In the genomic region with DNA sequence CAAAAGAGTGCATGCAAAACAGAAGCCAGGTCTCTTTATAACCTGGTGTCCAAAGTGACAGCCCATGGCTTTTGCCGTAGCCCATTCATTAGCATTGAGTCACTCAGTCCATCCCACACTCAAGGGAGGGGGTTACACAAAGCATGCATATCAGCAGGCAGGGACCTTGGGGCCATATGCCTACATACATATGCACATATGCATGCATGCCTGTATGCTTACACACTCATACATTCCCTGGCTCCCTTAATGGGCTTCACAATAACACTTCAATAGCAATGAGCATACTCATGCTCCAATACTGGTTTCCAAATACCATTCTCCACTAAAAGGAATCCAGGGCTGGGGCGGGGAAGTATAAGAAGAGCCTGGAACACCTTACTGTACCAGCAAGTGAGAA, we compare ENCODE assay signal across 17 cellular contexts. TPM values are rescaled to one million over a fixed set of nuclear protein-coding genes. Genes with fewer than 3 reads are reported as not detected.
DNase-seq lines count a peak whose midpoint lies in the region; ATAC-seq and TF ChIP-seq lines count a peak whose summit lies in the region.
"Had no signal": no experiment of that assay in that cellular context is flagged by ENCODE, and none has a peak within 500 bp of the region (broad histone marks: within the 10 kb centered on the region; RNA-seq: fewer than 3 reads in every experiment).

No MANE protein-coding gene starts in this region.

- DNase-seq in GM23338 (ENCODE audit: low spot score) (peak; percentile 71), PC-3 (peak; percentile 32), glutamatergic neuron (no peak), osteocyte (ENCODE audit: extremely low spot score, unreplicated experiment) (peak; percentile 44), HEK293T (ENCODE audit: extremely low spot score) (no peak), NCI-H524 treated with DMSO at 0.1 percent for 48 hours (lab: John Stamatoyannopoulos, UW) (no peak)
- no peak for DNase-seq in stimulated activated CD4-positive, alpha-beta T cell treated with anti-CD3 and anti-CD28 coated beads, Interleukin-2, amount 100 ng/mL, for 48 hours
- DNase-seq: activated effector memory CD4-positive, alpha-beta T cell treated with Interleukin-2 at 50 U/mL for 16 hours; C1 segment of cervical spinal cord; DMS79; mucosa of descending colon; NCI-H2081; pancreas had no signal

- intact Hi-C loops in PC-3 (cut with micrococcal nuclease): no loop called here

- H3K9me2 ChIP-seq in GM23338 (ENCODE audit: insufficient read depth) (0 out of 2 replicates have a peak, but pooled peaks cover 2% of the 10 kb centered on the region), PC-3 (replicated peaks; ENCODE audit: low read length) (no peaks in the 10 kb centered on the region)

- H3K27me3 Mint-ChIP-seq in GM23338 (ENCODE audit: insufficient read depth, low read depth, poor library complexity) (peaks cover 9% of the 10 kb centered on the region), glutamatergic neuron (ENCODE audit: unreplicated experiment) (peaks cover 2% of the 10 kb centered on the region), osteocyte (ENCODE audit: unreplicated experiment) (peaks cover 11% of the 10 kb centered on the region)

- TF ChIP-seq CTCF in GM23338 (conservative IDR thresholded peaks at IDR 0.05; ENCODE audit: low read depth in 2 of 2) (no peak), PC-3 (conservative IDR thresholded peaks at IDR 0.05; ENCODE audit: low read depth, low read length) (no peak), glutamatergic neuron (IDR thresholded peaks at IDR 0.05; ENCODE audit: partially characterized antibody, unreplicated experiment) (no peak), osteocyte (IDR thresholded peaks at IDR 0.05) (no peak)

- CTCF ChIA-PET in PC-3 (lab: Charles Lee) (no interaction called here), HEK293T (lab: Yijun Ruan, JAX) (no interaction called here)

- H3K9ac ChIP-seq in PC-3 (ENCODE audit: low read length): no peak overlapping the region

- no TSS peak for BruUV-seq in PC-3 (replicated peaks; lab: Mats Ljungman, UMichigan)

- H3K4me1 ChIP-seq in GM23338 (ENCODE audit: insufficient read depth) (peaks cover 52% of the 10 kb centered on the region), PC-3 (ENCODE audit: insufficient read depth, low read length) (peaks cover 29% of the 10 kb centered on the region)

- H3K9me3 Mint-ChIP-seq in GM23338 (no peaks in the 10 kb centered on the region), glutamatergic neuron (ENCODE audit: unreplicated experiment) (peaks cover 4% of the 10 kb centered on the region), osteocyte (ENCODE audit: unreplicated experiment) (no peaks in the 10 kb centered on the region)
- H3K9me3 Mint-ChIP-seq: stimulated activated naive CD8-positive, alpha-beta T cell treated with anti-CD3 and anti-CD28 coated beads, Interleukin-15, Interleukin-2, amounts not matched to agents 100 ng/mL and 50 ng/mL, for 24 hours had no signal

- H3K36me3 ChIP-seq in GM23338 (ENCODE audit: insufficient read depth): no peaks in the 10 kb centered on the region
- no peaks in the 10 kb centered on the region for H3K36me3 ChIP-seq in PC-3 (ENCODE audit: low read depth, low read length)
- H3K36me3 ChIP-seq: pancreas, vagina had no signal

- H3K4me1 Mint-ChIP-seq in GM23338: peaks cover 68% of the 10 kb centered on the region
- H3K4me1 Mint-ChIP-seq in glutamatergic neuron (ENCODE audit: low read depth, unreplicated experiment): peaks cover 33% of the 10 kb centered on the region
- peaks cover 8% of the 10 kb centered on the region for H3K4me1 Mint-ChIP-seq in osteocyte (ENCODE audit: unreplicated experiment)

- H3K27ac Mint-ChIP-seq in GM23338 (peak overlapping the region; percentile 68), glutamatergic neuron (ENCODE audit: unreplicated experiment) (peak overlapping the region; percentile 80), osteocyte (ENCODE audit: unreplicated experiment) (no peak overlapping the region)
- H3K27ac Mint-ChIP-seq: stimulated activated naive CD8-positive, alpha-beta T cell treated with anti-CD3 and anti-CD28 coated beads, Interleukin-15, Interleukin-2, amounts not matched to agents 100 ng/mL and 50 ng/mL, for 24 hours had no signal

- H3K27ac ChIP-seq in GM23338 (ENCODE audit: low read depth) (peak overlapping the region; percentile 63; the same call in 1 of the 2 replicates), PC-3 (ENCODE audit: low read length) (no peak overlapping the region)
- H3K27ac ChIP-seq: pancreas, RWPE1, vagina, VCaP had no signal

- H3K27me3 ChIP-seq in GM23338 (ENCODE audit: insufficient read depth) (no peaks in the 10 kb centered on the region), PC-3 (ENCODE audit: low read length) (peaks cover 6% of the 10 kb centered on the region; the same call in 1 of the 2 replicates)
- H3K27me3 ChIP-seq: pancreas, vagina had no signal

- H3K4me3 ChIP-seq in GM23338 (peak overlapping the region; percentile 6; the same call in 1 of the 2 replicates), PC-3 (ENCODE audit: low read length) (no peak overlapping the region)
- H3K4me3 ChIP-seq: mucosa of descending colon, pancreas, vagina had no signal

- ATAC-seq in GM23338: peak; percentile 24
- ATAC-seq in PC-3: no peak
- ATAC-seq: mucosa of descending colon, pancreas had no signal

- H3K4me3 Mint-ChIP-seq in GM23338 (peak overlapping the region; percentile 63; the same call in 1 of the 3 replicates), glutamatergic neuron (ENCODE audit: unreplicated experiment) (peak overlapping the region; percentile 26), osteocyte (ENCODE audit: unreplicated experiment) (no peak overlapping the region)

- no peaks in the 10 kb centered on the region for H3K36me3 Mint-ChIP-seq in GM23338 (ENCODE audit: low read depth)
- H3K36me3 Mint-ChIP-seq in glutamatergic neuron (ENCODE audit: unreplicated experiment): peaks cover 4% of the 10 kb centered on the region
- H3K36me3 Mint-ChIP-seq in osteocyte (ENCODE audit: unreplicated experiment): no peaks in the 10 kb centered on the region

- POLR2A ChIA-PET in PC-3 (lab: Charles Lee; ENCODE audit: unreplicated experiment) (no interaction called here), HEK293T (lab: Yijun Ruan, JAX) (no interaction called here)

- no peaks in the 10 kb centered on the region for H3K9me3 ChIP-seq in PC-3 (ENCODE audit: low read length)
- H3K9me3 ChIP-seq: mucosa of descending colon, pancreas, vagina had no signal

- H3K4me2 ChIP-seq in GM23338 (peak overlapping the region; percentile 41), PC-3 (ENCODE audit: low read length) (no peak overlapping the region)

- H2AFZ ChIP-seq in GM23338: no peak overlapping the region
- H2AFZ ChIP-seq in PC-3 (ENCODE audit: low read length): no peak overlapping the region

- H3F3A ChIP-seq in GM23338 (replicated peaks; ENCODE audit: low read depth) (no peaks in the 10 kb centered on the region), PC-3 (ENCODE audit: low read length, unreplicated experiment) (no peaks in the 10 kb centered on the region)

- H3K79me2 ChIP-seq in GM23338 (replicated peaks; ENCODE audit: insufficient read depth) (no peaks in the 10 kb centered on the region), PC-3 (ENCODE audit: low read length) (no peaks in the 10 kb centered on the region)

- H4K20me1 ChIP-seq in GM23338 (replicated peaks; ENCODE audit: insufficient read depth): no peaks in the 10 kb centered on the region
- no peaks in the 10 kb centered on the region for H4K20me1 ChIP-seq in PC-3 (ENCODE audit: low read length)

TF ChIP-seq in GM23338, 12 proteins besides CTCF, POLR2A, EP300 and RAD21 (continues in another document):
- TF ChIP-seq CREB1 (CRISPR knock-in tag; IDR thresholded peaks at IDR 0.05; ENCODE audit: low read depth): peak; percentile 21; the same call in 1 of the 2 replicates

TF ChIP-seq in HEK293T, 16 proteins besides CTCF, POLR2A, EP300 and RAD21:
- no peak for TF ChIP-seq SUZ12 (IDR thresholded peaks at IDR 0.05)
- TF ChIP-seq L3MBTL2 (conservative IDR thresholded peaks at IDR 0.05): no peak
- no peak for TF ChIP-seq CTBP1 (IDR thresholded peaks at IDR 0.05; ENCODE audit: borderline replicate concordance)
- no peak for TF ChIP-seq SP1 (IDR thresholded peaks at IDR 0.05)

RNA-seq across cellular contexts. Expression of a gene that starts 22.0 kb away (rescaled TPM):
- not detected in 2 replicates for total RNA-seq in GM23338 (2014; rRNA removed; shearing (Covaris generic))
- 0.17 and 0.19 TPM in 2 replicates for polyA plus RNA-seq in GM23338 (2016; fragmentation: Nextera tagmentation; extraction: Ambion mirVana)
- total RNA-seq in PC-3 (2014; rRNA removed) (not detected in 2 replicates), glutamatergic neuron (ENCODE audit: unreplicated experiment) (not detected), osteocyte (not detected in 2 replicates)
- total RNA-seq: mucosa of descending colon, vagina had no signal
- polyA plus RNA-seq: pancreas had no signal

Comparison
In these comparisons a context has a peak if more than half of its experiments do, and no peak if none do; other contexts are left out.
1. DNase-seq: peak in GM23338 (single experiment), PC-3 (single experiment) and osteocyte (single experiment); none in glutamatergic neuron (single experiment), HEK293T (single experiment), stimulated activated CD4-positive, alpha-beta T cell treated with anti-CD3 and anti-CD28 coated beads, Interleukin-2, amount 100 ng/mL, for 48 hours (0 of 2) and NCI-H524 treated with DMSO at 0.1 percent for 48 hours (single experiment).